Comparison of ENCODE assay signal across 1 cellular context in genomic region chr5:143187495-143187894, GRCh38.
TF ChIP-seq lines count a peak whose summit lies in the region.

No MANE protein-coding gene starts in this region.

TF ChIP-seq in GM23338, 12 proteins besides CTCF, POLR2A, EP300 and RAD21:
- TF ChIP-seq EZH2 (IDR thresholded peaks at IDR 0.05; ENCODE audit: low read depth, unreplicated experiment) (no peak), POLR2AphosphoS5 (IDR thresholded peaks at IDR 0.05; ENCODE audit: low read depth) (no peak), EZH2phosphoT487 (IDR thresholded peaks at IDR 0.05; ENCODE audit: unreplicated experiment) (no peak), ETS1 (IDR thresholded peaks at IDR 0.05) (no peak), ZNF114 (CRISPR knock-in tag; IDR thresholded peaks at IDR 0.05) (no peak), NANOG (IDR thresholded peaks at IDR 0.05; ENCODE audit: borderline replicate concordance) (no peak), CREB1 (CRISPR knock-in tag; IDR thresholded peaks at IDR 0.05; ENCODE audit: low read depth) (no peak), JUNB (IDR thresholded peaks at IDR 0.05; ENCODE audit: unreplicated experiment) (no peak), STAT1 (IDR thresholded peaks at IDR 0.05; ENCODE audit: unreplicated experiment) (no peak), ZNF331 (CRISPR knock-in tag; IDR thresholded peaks at IDR 0.05; ENCODE audit: low read depth) (no peak)
- TF ChIP-seq, protein P1, sequence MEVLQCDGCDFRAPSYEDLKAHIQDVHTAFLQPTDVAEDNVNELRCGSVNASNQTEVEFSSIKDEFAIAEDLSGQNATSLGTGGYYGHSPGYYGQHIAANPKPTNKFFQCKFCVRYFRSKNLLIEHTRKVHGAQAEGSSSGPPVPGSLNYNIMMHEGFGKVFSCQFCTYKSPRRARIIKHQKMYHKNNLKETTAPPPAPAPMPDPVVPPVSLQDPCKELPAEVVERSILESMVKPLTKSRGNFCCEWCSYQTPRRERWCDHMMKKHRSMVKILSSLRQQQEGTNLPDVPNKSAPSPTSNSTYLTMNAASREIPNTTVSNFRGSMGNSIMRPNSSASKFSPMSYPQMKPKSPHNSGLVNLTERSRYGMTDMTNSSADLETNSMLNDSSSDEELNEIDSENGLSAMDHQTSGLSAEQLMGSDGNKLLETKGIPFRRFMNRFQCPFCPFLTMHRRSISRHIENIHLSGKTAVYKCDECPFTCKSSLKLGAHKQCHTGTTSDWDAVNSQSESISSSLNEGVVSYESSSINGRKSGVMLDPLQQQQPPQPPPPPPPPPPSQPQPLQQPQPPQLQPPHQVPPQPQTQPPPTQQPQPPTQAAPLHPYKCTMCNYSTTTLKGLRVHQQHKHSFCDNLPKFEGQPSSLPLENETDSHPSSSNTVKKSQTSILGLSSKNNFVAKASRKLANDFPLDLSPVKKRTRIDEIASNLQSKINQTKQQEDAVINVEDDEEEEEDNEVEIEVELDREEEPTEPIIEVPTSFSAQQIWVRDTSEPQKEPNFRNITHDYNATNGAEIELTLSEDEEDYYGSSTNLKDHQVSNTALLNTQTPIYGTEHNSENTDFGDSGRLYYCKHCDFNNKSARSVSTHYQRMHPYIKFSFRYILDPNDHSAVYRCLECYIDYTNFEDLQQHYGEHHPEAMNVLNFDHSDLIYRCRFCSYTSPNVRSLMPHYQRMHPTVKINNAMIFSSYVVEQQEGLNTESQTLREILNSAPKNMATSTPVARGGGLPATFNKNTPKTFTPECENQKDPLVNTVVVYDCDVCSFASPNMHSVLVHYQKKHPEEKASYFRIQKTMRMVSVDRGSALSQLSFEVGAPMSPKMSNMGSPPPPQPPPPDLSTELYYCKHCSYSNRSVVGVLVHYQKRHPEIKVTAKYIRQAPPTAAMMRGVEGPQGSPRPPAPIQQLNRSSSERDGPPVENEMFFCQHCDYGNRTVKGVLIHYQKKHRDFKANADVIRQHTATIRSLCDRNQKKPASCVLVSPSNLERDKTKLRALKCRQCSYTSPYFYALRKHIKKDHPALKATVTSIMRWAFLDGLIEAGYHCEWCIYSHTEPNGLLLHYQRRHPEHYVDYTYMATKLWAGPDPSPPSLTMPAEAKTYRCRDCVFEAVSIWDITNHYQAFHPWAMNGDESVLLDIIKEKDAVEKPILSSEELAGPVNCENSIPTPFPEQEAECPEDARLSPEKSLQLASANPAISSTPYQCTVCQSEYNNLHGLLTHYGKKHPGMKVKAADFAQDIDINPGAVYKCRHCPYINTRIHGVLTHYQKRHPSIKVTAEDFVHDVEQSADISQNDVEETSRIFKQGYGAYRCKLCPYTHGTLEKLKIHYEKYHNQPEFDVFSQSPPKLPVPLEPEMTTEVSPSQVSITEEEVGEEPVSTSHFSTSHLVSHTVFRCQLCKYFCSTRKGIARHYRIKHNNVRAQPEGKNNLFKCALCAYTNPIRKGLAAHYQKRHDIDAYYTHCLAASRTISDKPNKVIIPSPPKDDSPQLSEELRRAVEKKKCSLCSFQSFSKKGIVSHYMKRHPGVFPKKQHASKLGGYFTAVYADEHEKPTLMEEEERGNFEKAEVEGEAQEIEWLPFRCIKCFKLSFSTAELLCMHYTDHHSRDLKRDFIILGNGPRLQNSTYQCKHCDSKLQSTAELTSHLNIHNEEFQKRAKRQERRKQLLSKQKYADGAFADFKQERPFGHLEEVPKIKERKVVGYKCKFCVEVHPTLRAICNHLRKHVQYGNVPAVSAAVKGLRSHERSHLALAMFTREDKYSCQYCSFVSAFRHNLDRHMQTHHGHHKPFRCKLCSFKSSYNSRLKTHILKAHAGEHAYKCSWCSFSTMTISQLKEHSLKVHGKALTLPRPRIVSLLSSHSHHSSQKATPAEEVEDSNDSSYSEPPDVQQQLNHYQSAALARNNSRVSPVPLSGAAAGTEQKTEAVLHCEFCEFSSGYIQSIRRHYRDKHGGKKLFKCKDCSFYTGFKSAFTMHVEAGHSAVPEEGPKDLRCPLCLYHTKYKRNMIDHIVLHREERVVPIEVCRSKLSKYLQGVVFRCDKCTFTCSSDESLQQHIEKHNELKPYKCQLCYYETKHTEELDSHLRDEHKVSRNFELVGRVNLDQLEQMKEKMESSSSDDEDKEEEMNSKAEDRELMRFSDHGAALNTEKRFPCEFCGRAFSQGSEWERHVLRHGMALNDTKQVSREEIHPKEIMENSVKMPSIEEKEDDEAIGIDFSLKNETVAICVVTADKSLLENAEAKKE (CRISPR knock-in tag; IDR thresholded peaks at IDR 0.05) = no peak
- TF ChIP-seq, protein P2, sequence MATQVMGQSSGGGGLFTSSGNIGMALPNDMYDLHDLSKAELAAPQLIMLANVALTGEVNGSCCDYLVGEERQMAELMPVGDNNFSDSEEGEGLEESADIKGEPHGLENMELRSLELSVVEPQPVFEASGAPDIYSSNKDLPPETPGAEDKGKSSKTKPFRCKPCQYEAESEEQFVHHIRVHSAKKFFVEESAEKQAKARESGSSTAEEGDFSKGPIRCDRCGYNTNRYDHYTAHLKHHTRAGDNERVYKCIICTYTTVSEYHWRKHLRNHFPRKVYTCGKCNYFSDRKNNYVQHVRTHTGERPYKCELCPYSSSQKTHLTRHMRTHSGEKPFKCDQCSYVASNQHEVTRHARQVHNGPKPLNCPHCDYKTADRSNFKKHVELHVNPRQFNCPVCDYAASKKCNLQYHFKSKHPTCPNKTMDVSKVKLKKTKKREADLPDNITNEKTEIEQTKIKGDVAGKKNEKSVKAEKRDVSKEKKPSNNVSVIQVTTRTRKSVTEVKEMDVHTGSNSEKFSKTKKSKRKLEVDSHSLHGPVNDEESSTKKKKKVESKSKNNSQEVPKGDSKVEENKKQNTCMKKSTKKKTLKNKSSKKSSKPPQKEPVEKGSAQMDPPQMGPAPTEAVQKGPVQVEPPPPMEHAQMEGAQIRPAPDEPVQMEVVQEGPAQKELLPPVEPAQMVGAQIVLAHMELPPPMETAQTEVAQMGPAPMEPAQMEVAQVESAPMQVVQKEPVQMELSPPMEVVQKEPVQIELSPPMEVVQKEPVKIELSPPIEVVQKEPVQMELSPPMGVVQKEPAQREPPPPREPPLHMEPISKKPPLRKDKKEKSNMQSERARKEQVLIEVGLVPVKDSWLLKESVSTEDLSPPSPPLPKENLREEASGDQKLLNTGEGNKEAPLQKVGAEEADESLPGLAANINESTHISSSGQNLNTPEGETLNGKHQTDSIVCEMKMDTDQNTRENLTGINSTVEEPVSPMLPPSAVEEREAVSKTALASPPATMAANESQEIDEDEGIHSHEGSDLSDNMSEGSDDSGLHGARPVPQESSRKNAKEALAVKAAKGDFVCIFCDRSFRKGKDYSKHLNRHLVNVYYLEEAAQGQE (IDR thresholded peaks at IDR 0.05; ENCODE audit: unreplicated experiment) = no peak
